ENCODE assay signal across 13 cellular contexts in genomic region chr6:24313477-24314141, GRCh38. TPM values are rescaled to one million over a fixed set of nuclear protein-coding genes. Genes with fewer than 3 reads are reported as not detected.
A peak's percentile ranks its signal among the peaks of the same experiment; 100 is the strongest.
DNase-seq lines count a peak whose midpoint lies in the region; FAIRE-seq and TF ChIP-seq lines count a peak whose summit lies in the region.
"Had no signal": no experiment of that assay in that cellular context is flagged by ENCODE, and none has a peak within 500 bp of the region (broad histone marks: within the 10 kb centered on the region; RNA-seq: fewer than 3 reads in every experiment).

No MANE protein-coding gene starts in this region.

- CTCF ChIA-PET in Caco-2 (lab: Charles Lee): interaction anchor here (1.0 to 1.8 kb wide), 6 partner anchors 9 to 76 kb away, joined by 3 to 12 read pairs (median 6); partner anchors contain the start of gene DCDC2
- CTCF ChIA-PET in endothelial cell of umbilical vein (lab: Charles Lee): interaction anchor here (0.9 to 2.1 kb wide), 3 partner anchors 9 to 46 kb away, joined by 3 to 5 read pairs (median 4); no protein-coding TSS in a partner anchor

- DNase-seq in Caco-2: peak; percentile 83 to 90
- DNase-seq in NCI-H69 (lab: John Stamatoyannopoulos, UW): peak; percentile 34
- peak; percentile 46 for DNase-seq in endothelial cell of umbilical vein (ENCODE audit: low read depth, low spot score)
- peak; percentile 37 for DNase-seq in mucosa of gallbladder (ENCODE audit: low spot score)
- no peak for DNase-seq in effector memory CD4-positive, alpha-beta T cell
- DNase-seq in GM19238 (ENCODE audit: insufficient read length, low spot score): no peak
- DNase-seq in ovary: no peak
- no peak for DNase-seq in D341Med (ENCODE audit: low spot score)
- DNase-seq: activated CD4-positive, alpha-beta T cell treated with anti-CD3 and anti-CD28 coated beads for 48 hours; activated naive CD4-positive, alpha-beta T cell treated with anti-CD3 and anti-CD28 coated beads, Interleukin-2, amount 50 U/mL, for 16 hours; NCI-H2107; SHP77 had no signal

- H3K36me3 Mint-ChIP-seq in Caco-2 (ENCODE audit: insufficient read depth, unreplicated experiment): peaks cover 55% of the 10 kb centered on the region

- H3K9me1 ChIP-seq in endothelial cell of umbilical vein (replicated peaks; ENCODE audit: control insufficient read depth, extremely low read depth, insufficient read depth, low read length): no peaks in the 10 kb centered on the region

- H3K9me3 ChIP-seq in Caco-2 (peaks cover 22% of the 10 kb centered on the region), endothelial cell of umbilical vein (replicated peaks; ENCODE audit: control insufficient read depth, insufficient read depth, low read length) (no peaks in the 10 kb centered on the region), ovary (no peaks in the 10 kb centered on the region)
- no peaks in the 10 kb centered on the region for H3K9me3 ChIP-seq in effector memory CD4-positive, alpha-beta T cell (ENCODE audit: control insufficient read depth, low read length)
- H3K9me3 ChIP-seq: BLaER1 had no signal

- H3K4me3 ChIP-seq in Caco-2 (ENCODE audit: low read depth, low read length) (no peak overlapping the region), endothelial cell of umbilical vein (replicated peaks in 1 of 3; ENCODE audit: insufficient read depth in 1 of 3, low read depth in 1 of 3, low read length in 3 of 3) (no peak overlapping the region), ovary (no peak overlapping the region)
- no peak overlapping the region for H3K4me3 ChIP-seq in effector memory CD4-positive, alpha-beta T cell (ENCODE audit: insufficient read depth, low read depth, low read length, poor library complexity, severe bottlenecking)
- H3K4me3 ChIP-seq: BLaER1 had no signal

- no peaks in the 10 kb centered on the region for H3K27me3 Mint-ChIP-seq in Caco-2 (ENCODE audit: insufficient read depth, unreplicated experiment)

- FAIRE-seq in endothelial cell of umbilical vein (lab: Jason Lieb, UNC): no peak

- H3K4me1 ChIP-seq in Caco-2 (peaks cover 32% of the 10 kb centered on the region), endothelial cell of umbilical vein (ENCODE audit: control insufficient read depth, extremely low read depth, insufficient read depth, low read length) (no peaks in the 10 kb centered on the region), ovary (ENCODE audit: insufficient read depth) (no peaks in the 10 kb centered on the region)
- no peaks in the 10 kb centered on the region for H3K4me1 ChIP-seq in effector memory CD4-positive, alpha-beta T cell (ENCODE audit: control insufficient read depth, insufficient read depth, low read length, poor library complexity, severe bottlenecking)
- H3K4me1 ChIP-seq: BLaER1 had no signal

- H3K27ac Mint-ChIP-seq in Caco-2 (ENCODE audit: unreplicated experiment): peak overlapping the region; percentile 83

- H3K79me2 ChIP-seq in endothelial cell of umbilical vein (ENCODE audit: control insufficient read depth, insufficient read depth, low read length): no peaks in the 10 kb centered on the region

- H3K9me3 Mint-ChIP-seq in Caco-2 (ENCODE audit: unreplicated experiment): peaks cover 35% of the 10 kb centered on the region

- H3K4me3 Mint-ChIP-seq in Caco-2 (ENCODE audit: unreplicated experiment): peak overlapping the region; percentile 47

- BruUV-seq in Caco-2 (replicated peaks; lab: Mats Ljungman, UMichigan) (TSS peak; percentile 97), endothelial cell of umbilical vein (replicated peaks; lab: Mats Ljungman, UMichigan) (no TSS peak)

- peaks cover 42% of the 10 kb centered on the region for H3K4me1 Mint-ChIP-seq in Caco-2 (ENCODE audit: low read depth, unreplicated experiment)

- peaks cover 1% of the 10 kb centered on the region; the same call in 1 of the 2 replicates for H3K36me3 ChIP-seq in Caco-2 (ENCODE audit: control insufficient read depth, insufficient read depth, low read length)
- no peaks in the 10 kb centered on the region for H3K36me3 ChIP-seq in endothelial cell of umbilical vein (ENCODE audit: control insufficient read depth in 2 of 2, extremely low read depth in 1 of 2, insufficient read depth in 2 of 2, low read length in 2 of 2)
- no peaks in the 10 kb centered on the region for H3K36me3 ChIP-seq in effector memory CD4-positive, alpha-beta T cell (ENCODE audit: control insufficient read depth, insufficient read depth, low read length)
- H3K36me3 ChIP-seq in ovary: no peaks in the 10 kb centered on the region
- H3K36me3 ChIP-seq: BLaER1 had no signal

- 15 to 33% (median 18%) methylated on average over 6 of the region's 6 CpGs for WGBS in ovary, 3 donors

- no peak overlapping the region for H2AFZ ChIP-seq in endothelial cell of umbilical vein (ENCODE audit: low read depth, low read length)

- dilution Hi-C loops in endothelial cell of umbilical vein (cut with MboI; ENCODE audit: extremely low pct_ligation_motif_present, low sequenced_read_pairs): no loop called here

- POLR2A ChIA-PET in Caco-2 (lab: Charles Lee): interaction anchor here (0.7 to 1.2 kb wide), 5 partner anchors 10 to 89 kb away, joined by 3 to 5 read pairs (median 3); partner anchors contain the start of gene DCDC2
- POLR2A ChIA-PET in endothelial cell of umbilical vein (lab: Charles Lee): no interaction called here

- no peaks in the 10 kb centered on the region for H4K20me1 ChIP-seq in endothelial cell of umbilical vein (replicated peaks; ENCODE audit: control insufficient read depth, extremely low read depth, insufficient read depth, low read length)
- H4K20me1 ChIP-seq: BLaER1 had no signal

- TF ChIP-seq POLR2A in endothelial cell of umbilical vein (IDR thresholded peaks at IDR 0.05; ENCODE audit: low read depth, low read length) (no peak), ovary (IDR thresholded peaks at IDR 0.05) (no peak)

- H3K27me3 ChIP-seq in Caco-2 (replicated peaks; ENCODE audit: control insufficient read depth, insufficient read depth, low read length) (no peaks in the 10 kb centered on the region), endothelial cell of umbilical vein (ENCODE audit: control insufficient read depth in 2 of 2, insufficient read depth in 2 of 2, low read length in 2 of 2) (no peaks in the 10 kb centered on the region), ovary (no peaks in the 10 kb centered on the region)
- no peaks in the 10 kb centered on the region for H3K27me3 ChIP-seq in effector memory CD4-positive, alpha-beta T cell (replicated peaks; ENCODE audit: control insufficient read depth, insufficient read depth, low read length, poor library complexity, severe bottlenecking)
- H3K27me3 ChIP-seq: BLaER1 had no signal

- no peak overlapping the region for H3K9ac ChIP-seq in endothelial cell of umbilical vein (replicated peaks; ENCODE audit: extremely low read depth, insufficient read depth, low read length)
- H3K9ac ChIP-seq: BLaER1 had no signal

- H3K4me2 ChIP-seq in endothelial cell of umbilical vein (ENCODE audit: insufficient read depth, low read length): no peak overlapping the region
- H3K4me2 ChIP-seq: BLaER1 had no signal

- no peak for TF ChIP-seq EP300 in ovary (IDR thresholded peaks at IDR 0.05)

- H3K27ac ChIP-seq in endothelial cell of umbilical vein (ENCODE audit: insufficient read depth, low read depth, low read length) (no peak overlapping the region), ovary (no peak overlapping the region)
- no peak overlapping the region for H3K27ac ChIP-seq in effector memory CD4-positive, alpha-beta T cell (ENCODE audit: insufficient read depth, low read length, poor library complexity, severe bottlenecking)
- H3K27ac ChIP-seq: BLaER1 had no signal

- intact Hi-C loops in Caco-2 (cut with micrococcal nuclease; ENCODE audit: unreplicated experiment) (loop anchor here (1.0 kb wide), 4 partner anchors 9 to 45 kb away; partner anchors contain the start of gene DCDC2), endothelial cell of umbilical vein (cut with micrococcal nuclease) (no loop called here), ovary (cut with DNase I) (no loop called here)

- TF ChIP-seq CTCF in Caco-2 (IDR thresholded peaks at IDR 0.05; ENCODE audit: insufficient read depth in 1 of 2, low read depth in 1 of 2, low read length in 1 of 2, severe bottlenecking in 1 of 2, unreplicated experiment in 1 of 2) (no peak), endothelial cell of umbilical vein (IDR thresholded peaks at IDR 0.05; ENCODE audit: extremely low read depth in 1 of 2, insufficient read depth in 1 of 2, low read depth in 1 of 2, low read length in 2 of 2) (no peak), ovary (IDR thresholded peaks at IDR 0.05) (no peak)

TF ChIP-seq in endothelial cell of umbilical vein, 7 proteins besides CTCF, POLR2A, EP300 and RAD21:
- no peak for TF ChIP-seq GATA2 (IDR thresholded peaks at IDR 0.05; ENCODE audit: insufficient read depth, insufficient read length, low read depth, low read length)
- no peak for TF ChIP-seq FOS (IDR thresholded peaks at IDR 0.05; ENCODE audit: borderline replicate concordance, insufficient read depth, low read length)
- no peak for TF ChIP-seq POLR2AphosphoS5 (IDR thresholded peaks at IDR 0.05; ENCODE audit: insufficient read depth, low read depth, low read length)
- no peak for TF ChIP-seq JUN (IDR thresholded peaks at IDR 0.05; ENCODE audit: borderline replicate concordance, insufficient read depth, insufficient read length, low read depth)
- no peak for TF ChIP-seq MYC (IDR thresholded peaks at IDR 0.05; ENCODE audit: low read depth, low read length)
- TF ChIP-seq MAX (IDR thresholded peaks at IDR 0.05; ENCODE audit: insufficient read depth, insufficient read length): no peak
- no peak for TF ChIP-seq EZH2 (IDR thresholded peaks at IDR 0.05; ENCODE audit: borderline replicate concordance, low read depth, low read length, severe bottlenecking)
TF ChIP-seq in endothelial cell of umbilical vein: peak in this region for 0.

RNA-seq across cellular contexts. Expression of gene DCDC2, which starts 44.2 kb away (rescaled TPM):
- 175 and 191 TPM in 2 replicates for total RNA-seq in Caco-2 (2022)
- not detected in 2 replicates for total RNA-seq in endothelial cell of umbilical vein
- not detected in 2 replicates for polyA plus RNA-seq in endothelial cell of umbilical vein
- not detected in 2 replicates for polyA plus RNA-seq in endothelial cell of umbilical vein (2011; cell fraction: cytosol; rRNA removed)
- not detected in 2 replicates for polyA plus RNA-seq in endothelial cell of umbilical vein (2011; cell fraction: nucleus; rRNA removed)
- not detected in 2 replicates for polyA plus RNA-seq in endothelial cell of umbilical vein (2012)
- polyA minus RNA-seq in endothelial cell of umbilical vein: not detected in 2 replicates
- not detected for polyA minus RNA-seq in endothelial cell of umbilical vein (2011; cell fraction: cytosol; rRNA and poly(A)+ RNA removed)
- polyA minus RNA-seq in endothelial cell of umbilical vein (2011; cell fraction: nucleus; rRNA and poly(A)+ RNA removed): not detected in 2 replicates
- total RNA-seq in mucosa of gallbladder: 33.8 TPM
- 10 to 100 TPM in 1 of 7 donors, 1 to 10 TPM in 4, under 1 TPM in 1, not detected in 1; 0.20 to 12.4 (median 1.3) TPM for total RNA-seq in ovary
- under 1 TPM; 0.19 to 0.37 TPM for polyA plus RNA-seq in ovary

Comparison
In these comparisons a context has a peak if more than half of its experiments do, and no peak if none do; other contexts are left out.
1. DNase-seq: peak in Caco-2 (2 of 2), NCI-H69 (single experiment), endothelial cell of umbilical vein (single experiment) and mucosa of gallbladder (single experiment); none in effector memory CD4-positive, alpha-beta T cell (0 of 3), GM19238 (single experiment), ovary (0 of 5) and D341Med (single experiment).